ENCODE assay signal across 8 cellular contexts in the genomic region with DNA sequence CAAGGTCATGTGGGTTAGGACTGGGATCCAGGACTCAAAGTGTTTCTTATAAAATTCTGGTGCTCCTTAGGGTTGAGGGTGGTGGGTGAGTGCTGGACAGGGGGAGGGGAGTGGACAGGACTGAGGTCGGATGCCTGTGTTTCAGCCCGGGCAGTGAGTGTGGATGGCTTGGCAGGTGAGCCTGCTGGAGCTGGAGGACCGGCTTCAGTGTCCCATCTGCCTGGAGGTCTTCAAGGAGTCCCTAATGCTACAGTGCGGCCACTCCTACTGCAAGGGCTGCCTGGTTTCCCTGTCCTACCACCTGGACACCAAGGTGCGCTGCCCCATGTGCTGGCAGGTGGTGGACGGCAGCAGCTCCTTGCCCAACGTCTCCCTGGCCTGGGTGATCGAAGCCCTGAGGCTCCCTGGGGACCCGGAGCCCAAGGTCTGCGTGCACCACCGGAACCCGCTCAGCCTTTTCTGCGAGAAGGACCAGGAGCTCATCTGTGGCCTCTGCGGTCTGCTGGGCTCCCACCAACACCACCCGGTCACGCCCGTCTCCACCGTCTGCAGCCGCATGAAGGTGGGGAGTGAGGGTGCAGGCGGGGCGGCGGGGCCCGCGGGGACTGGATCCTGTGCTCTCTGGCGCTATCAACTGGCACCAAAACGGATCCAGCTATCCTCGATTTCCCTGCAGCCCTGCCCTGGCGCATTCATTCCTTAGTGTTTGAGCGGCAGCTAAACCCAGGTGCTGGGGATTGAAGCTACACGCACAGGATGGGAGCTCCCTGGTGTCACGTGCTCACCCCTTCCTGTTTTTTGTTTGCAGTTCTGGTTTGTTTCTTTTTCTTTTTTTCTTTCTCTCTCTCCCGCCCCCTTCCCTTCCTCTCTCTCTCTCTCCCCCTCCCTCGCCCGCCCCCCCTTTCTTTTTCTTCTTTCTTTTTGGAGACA. TPM values are rescaled to one million over a fixed set of nuclear protein-coding genes. Genes with fewer than 3 reads are reported as not detected.
DNase-seq lines count a peak whose midpoint lies in the region; ATAC-seq, FAIRE-seq and TF ChIP-seq lines count a peak whose summit lies in the region.
"Not testable (repeated sequence)": the region's sequence is repeated elsewhere in the genome, so short reads cannot be mapped to it uniquely, and the experiment has no call there.

No MANE protein-coding gene starts in this region.

- H3K9ac ChIP-seq in DND-41 (ENCODE audit: low read depth, low read length); IMR-90 (ENCODE audit: low read depth, low read length); endothelial cell of umbilical vein (replicated peaks; ENCODE audit: extremely low read depth, insufficient read depth, low read length): not testable (repeated sequence)

- not testable (repeated sequence) for H3K4me1 Mint-ChIP-seq in activated CD8-positive, alpha-beta memory T cell treated with anti-CD3 and anti-CD28 coated beads, Interleukin-2, amount 10 ng/mL, durations not matched to agents 7 days and 5 days; naive thymus-derived CD4-positive, alpha-beta T cell

- not testable (repeated sequence) for H3K56ac ChIP-seq in IMR-90 (ENCODE audit: extremely low read depth, insufficient read depth, low read length)

- not testable (repeated sequence) for H3K27me3 Mint-ChIP-seq in activated CD8-positive, alpha-beta memory T cell treated with anti-CD3 and anti-CD28 coated beads, Interleukin-2, amount 10 ng/mL, durations not matched to agents 7 days and 5 days; naive thymus-derived CD4-positive, alpha-beta T cell

- H2BK20ac ChIP-seq in IMR-90 (ENCODE audit: low read depth, low read length), result not testable (repeated sequence)

- not testable (repeated sequence) for H3K9me3 ChIP-seq in DND-41 (ENCODE audit: insufficient read depth, low read length, severe bottlenecking); IMR-90 (ENCODE audit: control insufficient read depth, insufficient read depth, low read length); endothelial cell of umbilical vein (replicated peaks; ENCODE audit: control insufficient read depth, insufficient read depth, low read length); naive thymus-derived CD4-positive, alpha-beta T cell (ENCODE audit: control insufficient read depth in 2 of 3, low read length in 3 of 3); upper lobe of right lung

- H3K23ac ChIP-seq in IMR-90 (ENCODE audit: low read depth, low read length), result not testable (repeated sequence)

- not testable (repeated sequence) for H3K4me1 ChIP-seq in DND-41 (ENCODE audit: insufficient read depth, low read length); IMR-90 (ENCODE audit: control insufficient read depth, insufficient read depth, low read length); endothelial cell of umbilical vein (ENCODE audit: control insufficient read depth, extremely low read depth, insufficient read depth, low read length); naive thymus-derived CD4-positive, alpha-beta T cell (ENCODE audit: control insufficient read depth in 2 of 2, insufficient read depth in 2 of 2, low read length in 2 of 2); upper lobe of right lung

- not testable (repeated sequence) for BruUV-seq in IMR-90 (replicated peaks; lab: Mats Ljungman, UMichigan); endothelial cell of umbilical vein (replicated peaks; lab: Mats Ljungman, UMichigan)

- ATAC-seq in DND-41 (ENCODE audit: insufficient read depth, low read depth) (peak; percentile 91), GM19395 (IDR thresholded peaks at IDR 0.05; ENCODE audit: unreplicated experiment) (peak; percentile 62), HG02678 (IDR thresholded peaks at IDR 0.05; ENCODE audit: unreplicated experiment) (peak; percentile 60), IMR-90 (ENCODE audit: low read depth) (peak; percentile 48), upper lobe of right lung (peak; percentile 25)
- peak; percentile 89 for ATAC-seq in activated CD8-positive, alpha-beta memory T cell treated with anti-CD3 and anti-CD28 coated beads, Interleukin-2, amount 10 ng/mL, durations not matched to agents 7 days and 5 days
- ATAC-seq in naive thymus-derived CD4-positive, alpha-beta T cell, result peak; percentile 83

- H3K36me3 Mint-ChIP-seq in activated CD8-positive, alpha-beta memory T cell treated with anti-CD3 and anti-CD28 coated beads, Interleukin-2, amount 10 ng/mL, durations not matched to agents 7 days and 5 days; naive thymus-derived CD4-positive, alpha-beta T cell: not testable (repeated sequence)

- H3K14ac ChIP-seq in IMR-90 (replicated peaks; ENCODE audit: low read depth, low read length), result not testable (repeated sequence)

- not testable (repeated sequence) for H3K27ac ChIP-seq in DND-41 (ENCODE audit: low read length); IMR-90 (ENCODE audit: insufficient read depth, low read length); endothelial cell of umbilical vein (ENCODE audit: insufficient read depth, low read depth, low read length); naive thymus-derived CD4-positive, alpha-beta T cell (ENCODE audit: low read depth, low read length); upper lobe of right lung

- H3K18ac ChIP-seq in IMR-90 (ENCODE audit: low read depth, low read length), result not testable (repeated sequence)

- not testable (repeated sequence) for H4K8ac ChIP-seq in IMR-90 (ENCODE audit: low read depth in 2 of 2, low read length in 2 of 2)

- TF ChIP-seq POLR2A in IMR-90 (IDR thresholded peaks at IDR 0.05; ENCODE audit: low read depth, low read length); endothelial cell of umbilical vein (IDR thresholded peaks at IDR 0.05; ENCODE audit: low read depth, low read length): not testable (repeated sequence)

- dilution Hi-C loops in IMR-90 (cut with HindIII; ENCODE audit: low sequenced_read_pairs, unreplicated experiment); endothelial cell of umbilical vein (cut with MboI; ENCODE audit: extremely low pct_ligation_motif_present, low sequenced_read_pairs): not testable (repeated sequence)

- in situ Hi-C loops in IMR-90 (cut with MboI; ENCODE audit: low sequenced_read_pairs), result not testable (repeated sequence)

- not testable (repeated sequence) for H3K4me3 ChIP-seq in DND-41 (ENCODE audit: low read depth in 1 of 2, low read length in 2 of 2); IMR-90 (ENCODE audit: insufficient read depth, low read depth, low read length); endothelial cell of umbilical vein (replicated peaks in 1 of 3; ENCODE audit: insufficient read depth in 1 of 3, low read depth in 1 of 3, low read length in 3 of 3); naive thymus-derived CD4-positive, alpha-beta T cell (ENCODE audit: low read length); upper lobe of right lung

- H4K20me1 ChIP-seq in DND-41 (ENCODE audit: insufficient read depth, low read length); IMR-90 (ENCODE audit: insufficient read depth, low read length); endothelial cell of umbilical vein (replicated peaks; ENCODE audit: control insufficient read depth, extremely low read depth, insufficient read depth, low read length): not testable (repeated sequence)

- not testable (repeated sequence) for H4K91ac ChIP-seq in IMR-90 (ENCODE audit: insufficient read depth, low read depth, low read length)

- not testable (repeated sequence) for H3K4me2 ChIP-seq in DND-41 (ENCODE audit: insufficient read depth, low read length); IMR-90 (ENCODE audit: low read depth, low read length); endothelial cell of umbilical vein (ENCODE audit: insufficient read depth, low read length)

- not testable (repeated sequence) for H3K9me1 ChIP-seq in IMR-90 (ENCODE audit: insufficient read depth, low read length); endothelial cell of umbilical vein (replicated peaks; ENCODE audit: control insufficient read depth, extremely low read depth, insufficient read depth, low read length)

- not testable (repeated sequence) for H2AFZ ChIP-seq in DND-41 (ENCODE audit: low read depth, low read length); IMR-90 (replicated peaks; ENCODE audit: low read length, poor library complexity); endothelial cell of umbilical vein (ENCODE audit: low read depth, low read length)

- H2BK5ac ChIP-seq in IMR-90 (ENCODE audit: low read depth, low read length, poor library complexity, severe bottlenecking), result not testable (repeated sequence)

- POLR2A ChIA-PET in IMR-90 (lab: Charles Lee; ENCODE audit: unreplicated experiment); endothelial cell of umbilical vein (lab: Charles Lee); naive thymus-derived CD4-positive, alpha-beta T cell (lab: Charles Lee): not testable (repeated sequence)

- CTCF ChIA-PET in IMR-90 (lab: Yijun Ruan, JAX); activated CD8-positive, alpha-beta memory T cell treated with anti-CD3 and anti-CD28 coated beads, Interleukin-2, amount 10 ng/mL, durations not matched to agents 7 days and 5 days (lab: Charles Lee); endothelial cell of umbilical vein (lab: Charles Lee); naive thymus-derived CD4-positive, alpha-beta T cell (lab: Charles Lee): not testable (repeated sequence)

- not testable (repeated sequence) for H4K5ac ChIP-seq in IMR-90 (ENCODE audit: low read depth, low read length)

- DNase-seq in DND-41; IMR-90; activated CD8-positive, alpha-beta memory T cell treated with anti-CD3 and anti-CD28 coated beads, Interleukin-2, amount 10 ng/mL, durations not matched to agents 7 days and 5 days; endothelial cell of umbilical vein (ENCODE audit: low read depth, low spot score); naive thymus-derived CD4-positive, alpha-beta T cell: not testable (repeated sequence)
- peak; percentile 37 for DNase-seq in upper lobe of right lung

- not testable (repeated sequence) for H3K4me3 Mint-ChIP-seq in activated CD8-positive, alpha-beta memory T cell treated with anti-CD3 and anti-CD28 coated beads, Interleukin-2, amount 10 ng/mL, durations not matched to agents 7 days and 5 days; naive thymus-derived CD4-positive, alpha-beta T cell

- not testable (repeated sequence) for TF ChIP-seq CTCF in DND-41 (IDR thresholded peaks at IDR 0.05; ENCODE audit: borderline replicate concordance, extremely low read depth, low read length, poor library complexity, severe bottlenecking); IMR-90 (conservative IDR thresholded peaks at IDR 0.05; ENCODE audit: low read depth, low read length); endothelial cell of umbilical vein (IDR thresholded peaks at IDR 0.05; ENCODE audit: extremely low read depth in 1 of 2, insufficient read depth in 1 of 2, low read depth in 1 of 2, low read length in 2 of 2); upper lobe of right lung (IDR thresholded peaks at IDR 0.05)

- no CpG with 5 or more reads among the region's 34 CpGs for WGBS in IMR-90 (ENCODE audit: extremely low coverage in 2 of 2, insufficient read length in 1 of 2), 2 experiments

- not testable (repeated sequence) for H2BK120ac ChIP-seq in IMR-90 (ENCODE audit: low read depth, low read length)

- not testable (repeated sequence) for H2AK9ac ChIP-seq in IMR-90 (replicated peaks; ENCODE audit: low read depth, low read length, poor library complexity)

- not testable (repeated sequence) for H3K36me3 ChIP-seq in DND-41 (ENCODE audit: insufficient read depth, low read length); IMR-90 (ENCODE audit: control insufficient read depth, insufficient read depth, low read length); endothelial cell of umbilical vein (ENCODE audit: control insufficient read depth in 2 of 2, extremely low read depth in 1 of 2, insufficient read depth in 2 of 2, low read length in 2 of 2); naive thymus-derived CD4-positive, alpha-beta T cell (ENCODE audit: control insufficient read depth in 2 of 3, insufficient read depth in 3 of 3, low read length in 3 of 3); upper lobe of right lung

- H2AK5ac ChIP-seq in IMR-90 (ENCODE audit: low read depth, low read length), result not testable (repeated sequence)

- intact Hi-C loops in IMR-90 (cut with micrococcal nuclease); endothelial cell of umbilical vein (cut with micrococcal nuclease); naive thymus-derived CD4-positive, alpha-beta T cell (cut with micrococcal nuclease); upper lobe of right lung (cut with DNase I): not testable (repeated sequence)

- not testable (repeated sequence) for H3K27ac Mint-ChIP-seq in activated CD8-positive, alpha-beta memory T cell treated with anti-CD3 and anti-CD28 coated beads, Interleukin-2, amount 10 ng/mL, durations not matched to agents 7 days and 5 days; naive thymus-derived CD4-positive, alpha-beta T cell

- H2BK15ac ChIP-seq in IMR-90 (ENCODE audit: low read depth, low read length), result not testable (repeated sequence)

- not testable (repeated sequence) for TF ChIP-seq RAD21 in IMR-90 (IDR thresholded peaks at IDR 0.05; ENCODE audit: low read length)

- H3K4ac ChIP-seq in IMR-90 (ENCODE audit: low read depth, low read length), result not testable (repeated sequence)

- not testable (repeated sequence) for H3K27me3 ChIP-seq in DND-41 (ENCODE audit: insufficient read depth, low read length, poor library complexity); IMR-90 (ENCODE audit: control insufficient read depth, insufficient read depth, low read length); endothelial cell of umbilical vein (ENCODE audit: control insufficient read depth in 2 of 2, insufficient read depth in 2 of 2, low read length in 2 of 2); naive thymus-derived CD4-positive, alpha-beta T cell (ENCODE audit: control insufficient read depth in 2 of 2, insufficient read depth in 2 of 2, low read length in 2 of 2); upper lobe of right lung

- peak; percentile 82 for FAIRE-seq in endothelial cell of umbilical vein (lab: Jason Lieb, UNC)

- H3K79me1 ChIP-seq in IMR-90 (ENCODE audit: low read depth in 1 of 2, low read length in 2 of 2), result not testable (repeated sequence)

- H3K9me3 Mint-ChIP-seq in activated CD8-positive, alpha-beta memory T cell treated with anti-CD3 and anti-CD28 coated beads, Interleukin-2, amount 10 ng/mL, durations not matched to agents 7 days and 5 days (ENCODE audit: low read depth); naive thymus-derived CD4-positive, alpha-beta T cell: not testable (repeated sequence)

- not testable (repeated sequence) for H3K79me2 ChIP-seq in DND-41 (ENCODE audit: insufficient read depth, low read length); endothelial cell of umbilical vein (ENCODE audit: control insufficient read depth, insufficient read depth, low read length)

RNA-seq across cellular contexts. Expression of a gene that starts 3.6 kb away (rescaled TPM):
- total RNA-seq in IMR-90 (2012; rRNA removed) (0.18 and 0.28 TPM in 2 replicates), endothelial cell of umbilical vein (1.2 and 2.0 TPM in 2 replicates), upper lobe of right lung (4.4 TPM)
- polyA plus RNA-seq in IMR-90 (2012; rRNA removed) (0.72 and 0.84 TPM in 2 replicates), endothelial cell of umbilical vein (0.89 and 1.6 TPM in 2 replicates)
- polyA plus RNA-seq in IMR-90 (2012; cell fraction: cytosol; rRNA removed), result 0.03 and 0.15 TPM in 2 replicates
- 8.0 and 10.1 TPM in 2 replicates for polyA plus RNA-seq in IMR-90 (2012; cell fraction: nucleus; rRNA removed; ENCODE audit: low replicate concordance)
- 1 to 10 TPM; 4.4 to 7.9 TPM for total RNA-seq in activated CD8-positive, alpha-beta memory T cell treated with anti-CD3 and anti-CD28 coated beads, Interleukin-2, amount 10 ng/mL, durations not matched to agents 7 days and 5 days
- polyA plus RNA-seq in endothelial cell of umbilical vein (2011; cell fraction: cytosol; rRNA removed), result 0.06 TPM in 2 replicates
- 3.7 and 6.3 TPM in 2 replicates for polyA plus RNA-seq in endothelial cell of umbilical vein (2011; cell fraction: nucleus; rRNA removed)
- 1.2 and 1.3 TPM in 2 replicates for polyA plus RNA-seq in endothelial cell of umbilical vein (2012)
- 1.00 and 2.3 TPM in 2 replicates for polyA minus RNA-seq in endothelial cell of umbilical vein
- 1.9 TPM for polyA minus RNA-seq in endothelial cell of umbilical vein (2011; cell fraction: cytosol; rRNA and poly(A)+ RNA removed)
- polyA minus RNA-seq in endothelial cell of umbilical vein (2011; cell fraction: nucleus; rRNA and poly(A)+ RNA removed), result 2.0 and 6.5 TPM in 2 replicates
- total RNA-seq in naive thymus-derived CD4-positive, alpha-beta T cell, result 10 to 100 TPM; 14.2 to 33.2 (median 30.0) TPM
- polyA plus RNA-seq in naive thymus-derived CD4-positive, alpha-beta T cell, result 1 to 10 TPM; 1.3 to 2.8 TPM

Comparison
In these comparisons a context has a peak if more than half of its experiments do, and no peak if none do; other contexts are left out.
1. ATAC-seq: peak in every context shown above with its lines; median percentile 91 in DND-41; 89 in activated CD8-positive, alpha-beta memory T cell treated with anti-CD3 and anti-CD28 coated beads, Interleukin-2, amount 10 ng/mL, durations not matched to agents 7 days and 5 days; 83 in naive thymus-derived CD4-positive, alpha-beta T cell; 62 in GM19395; 60 in HG02678; 48 in IMR-90; 25 in upper lobe of right lung.